Comparison of ENCODE assay signal across 26 cellular contexts in genomic region chr21:45011426-45011825, GRCh38.
DNase-seq lines count a peak whose midpoint lies in the region; ATAC-seq and TF ChIP-seq lines count a peak whose summit lies in the region.
"Had no signal": no experiment of that assay in that cellular context is flagged by ENCODE, and none has a peak within 500 bp of the region (broad histone marks: within the 10 kb centered on the region; RNA-seq: fewer than 3 reads in every experiment).

No MANE protein-coding gene starts in this region.

- peaks cover 27% of the 10 kb centered on the region for H3K4me1 Mint-ChIP-seq in progenitor cell of endocrine pancreas (ENCODE audit: low read depth)

- H3K27ac ChIP-seq in HCT116 (ENCODE audit: low read depth, low read length) (no peak overlapping the region), RWPE2 (ENCODE audit: poor library complexity, severe bottlenecking) (peak overlapping the region; percentile 95), iPS-20b (ENCODE audit: low read length) (no peak overlapping the region), coronary artery (no peak overlapping the region)
- H3K27ac ChIP-seq: right lobe of liver, upper lobe of left lung had no signal

- ATAC-seq in HCT116, result no peak
- ATAC-seq in RWPE2 (ENCODE audit: low read depth), result no peak
- no peak for ATAC-seq in omental fat pad (ENCODE audit: low FRiP score)
- ATAC-seq in GM19328 (IDR thresholded peaks at IDR 0.05; ENCODE audit: unreplicated experiment), result no peak
- ATAC-seq: activated T-cell treated with anti-CD3 and anti-CD28 coated beads, Interleukin-2, amount 50 U/mL, for 4 hours had no signal

- H4K20me1 ChIP-seq in HCT116 (ENCODE audit: insufficient read depth), result no peaks in the 10 kb centered on the region

- H3K36me3 ChIP-seq in HCT116 (ENCODE audit: control insufficient read depth in 1 of 2, insufficient read depth in 2 of 2, low read length in 2 of 2), result no peaks in the 10 kb centered on the region
- no peaks in the 10 kb centered on the region for H3K36me3 ChIP-seq in RWPE2 (ENCODE audit: low read depth)
- H3K36me3 ChIP-seq in iPS-20b (ENCODE audit: insufficient read depth, low read depth, low read length), result no peaks in the 10 kb centered on the region
- H3K36me3 ChIP-seq: esophagus muscularis mucosa, right lobe of liver, upper lobe of left lung had no signal

- H3K4me3 ChIP-seq in HCT116 (replicated peaks in 1 of 2; ENCODE audit: low read depth in 1 of 2, low read length in 2 of 2), result no peak overlapping the region
- no peak overlapping the region for H3K4me3 ChIP-seq in RWPE2 (ENCODE audit: severe bottlenecking)
- no peak overlapping the region for H3K4me3 ChIP-seq in iPS-20b (ENCODE audit: low read length)
- H3K4me3 ChIP-seq in coronary artery, result no peak overlapping the region
- H3K4me3 ChIP-seq: esophagus muscularis mucosa, right lobe of liver, upper lobe of left lung had no signal

- TF ChIP-seq POLR2A in HCT116 (IDR thresholded peaks at IDR 0.05; ENCODE audit: borderline replicate concordance, extremely low read depth, insufficient read depth, insufficient read length), result no peak

- BruUV-seq in HCT116 (replicated peaks; lab: Mats Ljungman, UMichigan), result no TSS peak

- H3K27me3 ChIP-seq in HCT116 (ENCODE audit: insufficient read depth, low read length) (no peaks in the 10 kb centered on the region), RWPE2 (ENCODE audit: insufficient read depth, poor library complexity, severe bottlenecking) (no peaks in the 10 kb centered on the region), iPS-20b (ENCODE audit: insufficient read depth, low read length) (peaks cover 21% of the 10 kb centered on the region)
- H3K27me3 ChIP-seq: esophagus muscularis mucosa, right lobe of liver, upper lobe of left lung had no signal

- no peak for TF ChIP-seq RAD21 in HCT116 (IDR thresholded peaks at IDR 0.05; ENCODE audit: low read depth)

- H3K4me2 ChIP-seq in HCT116 (ENCODE audit: low read length), result peak overlapping the region; percentile 94

- RAD21 ChIA-PET in HCT116 (lab: Charles Lee; ENCODE audit: low non-redundant PET in 1 of 2, low total read pairs in 2 of 2, uncharacterized antibody in 2 of 2, unreplicated experiment in 2 of 2), result no interaction called here

- H3K27ac Mint-ChIP-seq in progenitor cell of endocrine pancreas, result peak overlapping the region; percentile 29
- H3K27ac Mint-ChIP-seq: CD4-positive, CD25-positive, alpha-beta regulatory T cell; naive B cell; T-helper 1 cell treated with Interleukin-12 subunit alpha and Interleukin-12 subunit beta and Interleukin-4 antibody, amounts not matched to agents 30 μg/mL and 1 μg/mL, for 36 hours had no signal

- no peak for DNase-seq in HCT116 (ENCODE audit: low read depth, low spot score)
- DNase-seq in RWPE2 (ENCODE audit: low spot score), result peak; percentile 42
- DNase-seq in progenitor cell of endocrine pancreas (ENCODE audit: low spot score, unreplicated experiment), result no peak
- no peak for DNase-seq in omental fat pad (ENCODE audit: low spot score)
- no peak for DNase-seq in HuH-7.5 (ENCODE audit: low spot score)
- DNase-seq in coronary artery (ENCODE audit: low spot score), result no peak
- DNase-seq: activated CD4-positive, alpha-beta T cell treated with anti-CD3 and anti-CD28 coated beads for 4 hours; activated naive CD4-positive, alpha-beta T cell treated with Interleukin-2 at 50 U/mL for 16 hours; activated T-cell treated with anti-CD3 and anti-CD28 coated beads, Interleukin-2, amount 50 U/mL, for 4 hours; CD4-positive, CD25-positive, alpha-beta regulatory T cell; cortex of kidney; foreskin melanocyte; HCEC 1CT; hypothalamus; naive B cell; NCI-H1105 treated with DMSO at 0.1 percent for 48 hours; NCI-H2029 treated with DMSO at 0.1 percent for 48 hours; NCI-H345; NCI-H774; stimulated activated CD8-positive, alpha-beta memory T cell treated with anti-CD3 and anti-CD28 coated beads, Interleukin-4, amount 100 ng/mL, for 48 hours had no signal

- CTCF ChIA-PET in HCT116 (lab: Charles Lee), result interaction anchor here (1.2 to 1.6 kb wide), 2 partner anchors 35 to 218 kb away, joined by 3 read pairs; no protein-coding TSS in a partner anchor

- intact Hi-C loops in HCT116 (cut with micrococcal nuclease), result no loop called here

- peaks cover 20% of the 10 kb centered on the region for H3K27me3 Mint-ChIP-seq in progenitor cell of endocrine pancreas

- H3K4me1 ChIP-seq in HCT116 (ENCODE audit: control insufficient read depth in 1 of 2, insufficient read depth in 2 of 2, low read length in 2 of 2) (peaks cover 23 to 34% of the 10 kb centered on the region in 2 experiments), RWPE2 (ENCODE audit: insufficient read depth, poor library complexity, severe bottlenecking) (peaks cover 30% of the 10 kb centered on the region), iPS-20b (ENCODE audit: insufficient read depth, low read length) (peaks cover 12% of the 10 kb centered on the region)
- H3K4me1 ChIP-seq: right lobe of liver had no signal

- H3K9ac ChIP-seq in HCT116 (ENCODE audit: low read length), result peak overlapping the region; percentile 51; the same call in 1 of the 2 replicates
- H3K9ac ChIP-seq in iPS-20b (ENCODE audit: low read depth, low read length), result peak overlapping the region; percentile 43; the same call in 1 of the 2 replicates

- H3K9me3 Mint-ChIP-seq in progenitor cell of endocrine pancreas (ENCODE audit: low read depth), result no peaks in the 10 kb centered on the region
- H3K9me3 Mint-ChIP-seq: activated T-cell treated with anti-CD3 and anti-CD28 coated beads, Interleukin-2, amount 50 U/mL, for 4 hours; T-helper 1 cell treated with Interleukin-12 subunit alpha and Interleukin-12 subunit beta and Interleukin-4 antibody, amounts not matched to agents 30 μg/mL and 1 μg/mL, for 36 hours had no signal

- no peak overlapping the region for H2AFZ ChIP-seq in HCT116 (ENCODE audit: low read depth, low read length, poor library complexity, severe bottlenecking)

- no peaks in the 10 kb centered on the region for H3K9me2 ChIP-seq in HCT116 (ENCODE audit: insufficient read depth)

- H3K9me3 ChIP-seq in HCT116 (ENCODE audit: control insufficient read depth in 1 of 2, insufficient read depth in 1 of 2, low read depth in 1 of 2, low read length in 2 of 2), result no peaks in the 10 kb centered on the region
- no peaks in the 10 kb centered on the region for H3K9me3 ChIP-seq in RWPE2 (ENCODE audit: severe bottlenecking)
- no peaks in the 10 kb centered on the region for H3K9me3 ChIP-seq in iPS-20b (ENCODE audit: insufficient read depth, low read depth, low read length)
- H3K9me3 ChIP-seq: esophagus muscularis mucosa, right lobe of liver, upper lobe of left lung had no signal

- POLR2A ChIA-PET in HCT116 (lab: Charles Lee), result no interaction called here

- H3K4me3 Mint-ChIP-seq in progenitor cell of endocrine pancreas (ENCODE audit: low read depth), result no peak overlapping the region
- H3K4me3 Mint-ChIP-seq: activated T-cell treated with anti-CD3 and anti-CD28 coated beads, Interleukin-2, amount 50 U/mL, for 4 hours; CD4-positive, CD25-positive, alpha-beta regulatory T cell; T-helper 1 cell treated with Interleukin-12 subunit alpha and Interleukin-12 subunit beta and Interleukin-4 antibody, amounts not matched to agents 30 μg/mL and 1 μg/mL, for 36 hours had no signal

- TF ChIP-seq CTCF in HCT116 (IDR thresholded peaks at IDR 0.05 in 2 of 3, conservative IDR thresholded peaks at IDR 0.05 in 1 of 3; ENCODE audit: borderline replicate concordance in 1 of 3, insufficient read depth in 1 of 3, low read depth in 2 of 3, low read length in 2 of 3) (no peak), RWPE2 (IDR thresholded peaks at IDR 0.05; ENCODE audit: poor library complexity, severe bottlenecking) (no peak), progenitor cell of endocrine pancreas (IDR thresholded peaks at IDR 0.05; ENCODE audit: unreplicated experiment) (no peak), omental fat pad (IDR thresholded peaks at IDR 0.05) (no peak), coronary artery (IDR thresholded peaks at IDR 0.05) (no peak)

- H3K79me2 ChIP-seq in HCT116 (ENCODE audit: insufficient read depth, low read length), result no peaks in the 10 kb centered on the region

- no peaks in the 10 kb centered on the region for H3K36me3 Mint-ChIP-seq in progenitor cell of endocrine pancreas (ENCODE audit: insufficient read depth)
- H3K36me3 Mint-ChIP-seq: CD4-positive, CD25-positive, alpha-beta regulatory T cell had no signal

TF ChIP-seq in HCT116, 20 proteins besides CTCF, POLR2A, EP300 and RAD21 (continues in another document):
- TF ChIP-seq, protein P1, sequence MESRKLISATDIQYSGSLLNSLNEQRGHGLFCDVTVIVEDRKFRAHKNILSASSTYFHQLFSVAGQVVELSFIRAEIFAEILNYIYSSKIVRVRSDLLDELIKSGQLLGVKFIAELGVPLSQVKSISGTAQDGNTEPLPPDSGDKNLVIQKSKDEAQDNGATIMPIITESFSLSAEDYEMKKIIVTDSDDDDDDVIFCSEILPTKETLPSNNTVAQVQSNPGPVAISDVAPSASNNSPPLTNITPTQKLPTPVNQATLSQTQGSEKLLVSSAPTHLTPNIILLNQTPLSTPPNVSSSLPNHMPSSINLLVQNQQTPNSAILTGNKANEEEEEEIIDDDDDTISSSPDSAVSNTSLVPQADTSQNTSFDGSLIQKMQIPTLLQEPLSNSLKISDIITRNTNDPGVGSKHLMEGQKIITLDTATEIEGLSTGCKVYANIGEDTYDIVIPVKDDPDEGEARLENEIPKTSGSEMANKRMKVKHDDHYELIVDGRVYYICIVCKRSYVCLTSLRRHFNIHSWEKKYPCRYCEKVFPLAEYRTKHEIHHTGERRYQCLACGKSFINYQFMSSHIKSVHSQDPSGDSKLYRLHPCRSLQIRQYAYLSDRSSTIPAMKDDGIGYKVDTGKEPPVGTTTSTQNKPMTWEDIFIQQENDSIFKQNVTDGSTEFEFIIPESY (IDR thresholded peaks at IDR 0.05; ENCODE audit: extremely low read depth, insufficient replicate concordance, low read length), result no peak
- TF ChIP-seq, protein P2, sequence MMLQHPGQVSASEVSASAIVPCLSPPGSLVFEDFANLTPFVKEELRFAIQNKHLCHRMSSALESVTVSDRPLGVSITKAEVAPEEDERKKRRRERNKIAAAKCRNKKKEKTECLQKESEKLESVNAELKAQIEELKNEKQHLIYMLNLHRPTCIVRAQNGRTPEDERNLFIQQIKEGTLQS (IDR thresholded peaks at IDR 0.05), result no peak
- TF ChIP-seq JUND (IDR thresholded peaks at IDR 0.05) (no peak), SP1 (IDR thresholded peaks at IDR 0.05; ENCODE audit: low read depth) (no peak), SRF (IDR thresholded peaks at IDR 0.05; ENCODE audit: low read depth) (no peak), EGR1 (IDR thresholded peaks at IDR 0.05; ENCODE audit: low read depth) (no peak), EZH2phosphoT487 (IDR thresholded peaks at IDR 0.05; ENCODE audit: borderline replicate concordance) (no peak), MAX (IDR thresholded peaks at IDR 0.05) (no peak), TCF7L2 (IDR thresholded peaks at IDR 0.05; ENCODE audit: borderline replicate concordance, extremely low read depth, insufficient read depth, insufficient read length) (no peak), POLR2AphosphoS5 (IDR thresholded peaks at IDR 0.05; ENCODE audit: low read depth, low read length) (no peak), SIN3A (IDR thresholded peaks at IDR 0.05; ENCODE audit: low read depth) (no peak)
